ENCODE assay signal across 18 cellular contexts in the genomic region with DNA sequence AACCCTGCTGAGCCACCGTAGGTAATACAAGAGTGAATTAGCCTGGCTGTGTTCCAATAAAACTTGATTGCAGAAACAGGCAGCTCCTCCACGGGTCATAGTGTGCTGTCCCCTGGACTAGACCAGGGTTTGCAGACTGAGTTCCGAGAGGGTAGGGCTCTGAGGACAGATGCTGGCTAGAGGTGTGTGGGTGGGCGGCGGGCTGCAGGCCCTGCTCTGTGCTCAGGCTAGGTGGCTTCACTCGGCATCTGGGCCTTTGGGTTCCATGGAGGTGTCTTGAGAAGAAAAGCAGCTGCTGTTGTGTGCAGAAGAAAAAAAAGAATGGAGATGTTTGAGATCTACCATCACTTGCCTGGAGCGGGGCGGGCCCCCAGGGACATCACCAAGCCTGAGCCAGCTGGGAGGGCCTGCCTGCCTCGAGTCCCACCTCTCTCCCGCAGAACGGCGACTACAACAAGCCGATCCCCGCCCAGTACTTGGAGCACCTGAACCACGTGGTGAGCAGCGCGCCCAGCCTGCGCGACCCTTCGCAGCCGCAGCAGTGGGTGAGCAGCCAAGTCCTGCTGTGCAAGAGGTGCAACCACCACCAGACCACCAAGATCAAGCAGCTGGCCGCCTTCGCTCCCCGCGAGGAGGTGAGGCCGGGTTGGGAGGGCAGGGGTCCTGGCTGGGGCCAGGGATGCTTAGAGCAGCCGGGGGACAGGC. TPM values are rescaled to one million over a fixed set of nuclear protein-coding genes. Genes with fewer than 3 reads are reported as not detected.
DNase-seq lines count a peak whose midpoint lies in the region; ATAC-seq and TF ChIP-seq lines count a peak whose summit lies in the region.
"Had no signal": no experiment of that assay in that cellular context is flagged by ENCODE, and none has a peak within 500 bp of the region (broad histone marks: within the 10 kb centered on the region; RNA-seq: fewer than 3 reads in every experiment).

No MANE protein-coding gene starts in this region.

- H3K4me1 ChIP-seq in A673 (ENCODE audit: insufficient read depth, low read length, poor library complexity, severe bottlenecking) (peaks cover 37% of the 10 kb centered on the region), body of pancreas (peaks cover 17% of the 10 kb centered on the region), right lobe of liver (peaks cover 0 to 9% (median 0%) of the 10 kb centered on the region in 4 donors), adrenal gland (replicated peaks in 1 of 2) (peaks cover 14 to 15% of the 10 kb centered on the region in 2 donors)

- WGBS in body of pancreas, 2 donors, result 77 to 80% methylated on average over 14 to 22 of the region's 27 CpGs
- WGBS in right lobe of liver (ENCODE audit: insufficient coverage, low coverage, low lambda C conversion rate, missing lambda C conversion rate), result 50% methylated on average over 7 of the region's 27 CpGs
- 78 to 87% (median 84%) methylated on average over 11 to 27 of the region's 27 CpGs for WGBS in adrenal gland, 4 donors

- H3K9me3 ChIP-seq in A673 (ENCODE audit: low read depth, low read length, poor library complexity, severe bottlenecking), result no peaks in the 10 kb centered on the region
- H3K9me3 ChIP-seq in body of pancreas, result no peaks in the 10 kb centered on the region
- H3K9me3 ChIP-seq in right lobe of liver, result no peaks in the 10 kb centered on the region
- no peaks in the 10 kb centered on the region for H3K9me3 ChIP-seq in adrenal gland (replicated peaks in 1 of 3)
- H3K9me3 ChIP-seq: esophagus squamous epithelium, left lung, Peyer's patch had no signal

- peaks cover 35% of the 10 kb centered on the region for H3K36me3 ChIP-seq in A673 (ENCODE audit: insufficient read depth, low read length, poor library complexity, severe bottlenecking)
- peaks cover 0 to 5% of the 10 kb centered on the region in 2 donors for H3K36me3 ChIP-seq in body of pancreas (replicated peaks in 1 of 2; ENCODE audit: insufficient read depth in 1 of 2, low read depth in 2 of 2)
- peaks cover 0 to 6% (median 3%) of the 10 kb centered on the region in 4 donors for H3K36me3 ChIP-seq in right lobe of liver
- peaks cover 0 to 10% of the 10 kb centered on the region in 2 donors for H3K36me3 ChIP-seq in adrenal gland (replicated peaks in 1 of 2)

- intact Hi-C loops in A673 (cut with micrococcal nuclease; ENCODE audit: unreplicated experiment), result no loop called here
- intact Hi-C loops in body of pancreas (cut with DNase I), result no loop called here
- intact Hi-C loops in right lobe of liver (cut with DNase I), result no loop called here
- intact Hi-C loops in adrenal gland (cut with DNase I), result no loop called here

- TF ChIP-seq CTCF in A673 (conservative IDR thresholded peaks at IDR 0.05; ENCODE audit: low read depth, low read length), result no peak
- TF ChIP-seq CTCF in body of pancreas (IDR thresholded peaks at IDR 0.05), result no peak
- TF ChIP-seq CTCF in right lobe of liver (IDR thresholded peaks at IDR 0.05), result no peak
- TF ChIP-seq CTCF in adrenal gland (IDR thresholded peaks at IDR 0.05), result no peak

- peak; percentile 48 for DNase-seq in A673 (ENCODE audit: low spot score)
- peak; percentile 35 for DNase-seq in D341Med (ENCODE audit: low spot score)
- DNase-seq in body of pancreas, result peak in 1 of 4 donors; percentile 37
- peak in 1 of 3 donors; percentile 54 for DNase-seq in right lobe of liver
- no peak for DNase-seq in adrenal gland
- DNase-seq: activated B cell treated with CpG ODN at 0.5 μM for 24 hours; activated effector memory CD4-positive, alpha-beta T cell treated with Interleukin-2 at 50 U/mL for 16 hours; esophagus squamous epithelium; hypothalamus; KG1; NCI-H510A treated with DMSO at 0.1 percent for 48 hours; T-helper 1 cell had no signal

- POLR2A ChIA-PET in A673 (lab: Charles Lee; ENCODE audit: low non-redundant PET), result interaction anchor here (0.6 kb wide), 1 partner anchor 811 kb away, joined by 6 read pairs; no protein-coding TSS in a partner anchor

- CTCF ChIA-PET in A673 (lab: Charles Lee), result no interaction called here

- H3K27ac ChIP-seq in A673 (ENCODE audit: low read depth, low read length, poor library complexity, severe bottlenecking) (peak overlapping the region; percentile 53), body of pancreas (no peak overlapping the region), right lobe of liver (no peak overlapping the region), adrenal gland (peak overlapping the region in 1 of 5 donors; percentile 12)
- H3K27ac ChIP-seq: esophagus squamous epithelium, left lung, Peyer's patch had no signal

- peak; percentile 25 for ATAC-seq in body of pancreas
- peak; percentile 19 to 78 (median 50) for ATAC-seq in right lobe of liver
- no peak for ATAC-seq in GM21423 (IDR thresholded peaks at IDR 0.05; ENCODE audit: unreplicated experiment)
- no peak for ATAC-seq in HG03342 (IDR thresholded peaks at IDR 0.05; ENCODE audit: unreplicated experiment)
- no peak for ATAC-seq in HG03565 (IDR thresholded peaks at IDR 0.05; ENCODE audit: unreplicated experiment)
- ATAC-seq: left lung had no signal

- H3K4me3 ChIP-seq in A673 (ENCODE audit: low read depth, low read length, poor library complexity, severe bottlenecking), result no peak overlapping the region
- no peak overlapping the region for H3K4me3 ChIP-seq in body of pancreas
- H3K4me3 ChIP-seq in right lobe of liver, result no peak overlapping the region
- no peak overlapping the region for H3K4me3 ChIP-seq in adrenal gland
- H3K4me3 ChIP-seq: dorsolateral prefrontal cortex, esophagus squamous epithelium, left lung, Peyer's patch had no signal

- no peak for TF ChIP-seq POLR2A in body of pancreas (IDR thresholded peaks at IDR 0.05)
- no peak for TF ChIP-seq POLR2A in right lobe of liver (IDR thresholded peaks at IDR 0.05)
- no peak for TF ChIP-seq POLR2A in adrenal gland (IDR thresholded peaks at IDR 0.05)

- H3K27me3 ChIP-seq in A673 (replicated peaks; ENCODE audit: insufficient read depth, low read depth, low read length, poor library complexity) (no peaks in the 10 kb centered on the region), body of pancreas (no peaks in the 10 kb centered on the region), right lobe of liver (no peaks in the 10 kb centered on the region), adrenal gland (no peaks in the 10 kb centered on the region)
- H3K27me3 ChIP-seq: dorsolateral prefrontal cortex, esophagus squamous epithelium, left lung, Peyer's patch had no signal

- no TSS peak for BruUV-seq in A673 (replicated peaks; lab: Mats Ljungman, UMichigan)

RNA-seq across cellular contexts. Expression of a gene that starts 7.9 kb away (rescaled TPM):
- total RNA-seq in A673 (2021) (46.5 and 49.0 TPM in 2 replicates), body of pancreas (10 to 100 TPM in 1 of 2 donors, 1 to 10 TPM in 1; 7.3 to 12.5 TPM), right lobe of liver (1 to 10 TPM; 1.6 to 5.8 (median 3.0) TPM), adrenal gland (10 to 100 TPM in 5 of 8 donors, 1 to 10 TPM in 3; 5.2 to 12.6 (median 10.3) TPM)
- polyA plus RNA-seq in adrenal gland, result 10 to 100 TPM in 1 of 3 donors, 1 to 10 TPM in 2; 2.1 to 11.2 (median 6.5) TPM

RNA-seq across cellular contexts. Expression of a gene that starts 55.0 kb away (rescaled TPM):
- total RNA-seq in A673 (2021) (2.1 and 5.0 TPM in 2 replicates), body of pancreas (1 to 10 TPM; 3.3 to 6.2 TPM), right lobe of liver (1 to 10 TPM; 1.4 to 5.8 (median 2.6) TPM), adrenal gland (10 to 100 TPM in 4 of 8 donors, 1 to 10 TPM in 4; 3.9 to 16.4 (median 10.6) TPM)
- 1 to 10 TPM; 1.8 to 9.3 (median 2.9) TPM for polyA plus RNA-seq in adrenal gland

RNA-seq across cellular contexts. Expression of a gene that starts 57.3 kb away (rescaled TPM):
- 14.1 and 15.0 TPM in 2 replicates for total RNA-seq in A673 (2021)
- total RNA-seq in body of pancreas, result 1 to 10 TPM; 1.0 to 2.0 TPM
- 10 to 100 TPM in 3 of 6 experiments, 1 to 10 TPM in 3; 3.5 to 26.5 (median 8.2) TPM for total RNA-seq in right lobe of liver
- total RNA-seq in adrenal gland, result 10 to 100 TPM in 1 of 8 donors, 1 to 10 TPM in 7; 2.1 to 10.3 (median 3.3) TPM
- polyA plus RNA-seq in adrenal gland, result 1 to 10 TPM; 1.9 to 5.5 (median 2.6) TPM

Comparison
In these comparisons a context has a peak if more than half of its experiments do, and no peak if none do; other contexts are left out.
1. DNase-seq: peak in A673 (single experiment) and D341Med (single experiment); none in adrenal gland (0 of 7).
2. ATAC-seq: peak in body of pancreas (single experiment) and right lobe of liver (4 of 4); none in GM21423 (single experiment), HG03342 (single experiment) and HG03565 (single experiment).